ENCODE assay signal across 16 cellular contexts in the genomic region with DNA sequence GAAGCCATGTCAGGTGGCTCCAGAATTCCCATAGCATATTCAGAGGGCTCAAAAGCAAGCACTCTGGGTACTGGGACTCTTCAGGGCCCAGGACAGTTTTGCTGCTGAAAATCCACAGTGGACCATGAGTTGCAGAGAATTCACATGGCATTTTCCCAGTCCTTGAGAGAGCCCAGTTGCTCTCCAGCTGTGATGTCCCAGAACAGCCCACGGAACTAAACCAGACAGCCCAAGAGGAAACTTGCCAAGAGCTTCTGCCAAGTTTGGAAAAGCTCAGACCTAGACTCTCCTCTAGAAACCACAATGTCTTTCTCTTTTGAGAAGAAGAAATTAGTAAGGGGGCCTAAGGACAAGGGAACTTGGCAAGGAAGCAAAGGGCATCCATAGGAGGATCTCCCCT.
A peak's percentile ranks its signal among the peaks of the same experiment; 100 is the strongest.
DNase-seq lines count a peak whose midpoint lies in the region; ATAC-seq and TF ChIP-seq lines count a peak whose summit lies in the region.
"Had no signal": no experiment of that assay in that cellular context is flagged by ENCODE, and none has a peak within 500 bp of the region (broad histone marks: within the 10 kb centered on the region; RNA-seq: fewer than 3 reads in every experiment).

No MANE protein-coding gene starts in this region.

- H3K27ac Mint-ChIP-seq in activated T-helper 17 cell treated with anti-CD3 and anti-CD28 coated beads, Interleukin-2, amount 50 U/mL, for 72 hours, result no peak overlapping the region
- H3K27ac Mint-ChIP-seq: activated naive CD4-positive, alpha-beta T cell treated with anti-CD3 and anti-CD28 coated beads for 36 hours; GM23338 had no signal

- TF ChIP-seq RAD21 in SK-N-SH (IDR thresholded peaks at IDR 0.05; ENCODE audit: low read length), result no peak

- H3K36me3 ChIP-seq in SK-N-SH (replicated peaks in 1 of 2; ENCODE audit: control insufficient read depth in 1 of 2, insufficient read depth in 2 of 2, low read length in 1 of 2) (no peaks in the 10 kb centered on the region), fibroblast of lung (ENCODE audit: control insufficient read depth, insufficient read depth, low read length) (no peaks in the 10 kb centered on the region), lower lobe of right lung (no peaks in the 10 kb centered on the region), testis (ENCODE audit: low read depth, missing control alignments) (no peaks in the 10 kb centered on the region), PC-9 (ENCODE audit: low read depth) (no peaks in the 10 kb centered on the region)
- H3K36me3 ChIP-seq: right lobe of liver, tibial nerve had no signal

- no peaks in the 10 kb centered on the region; the same call in 1 of the 2 replicates for H3K9me2 ChIP-seq in SK-N-SH
- no peaks in the 10 kb centered on the region for H3K9me2 ChIP-seq in PC-9 (ENCODE audit: insufficient read depth)

- intact Hi-C loops in lower lobe of right lung (cut with DNase I), result no loop called here
- intact Hi-C loops in testis (cut with DNase I; ENCODE audit: low total_unique reads), result no loop called here
- intact Hi-C loops in PC-9 (cut with micrococcal nuclease; ENCODE audit: unreplicated experiment), result no loop called here

- H3K27me3 ChIP-seq in SK-N-SH (ENCODE audit: insufficient read depth) (no peaks in the 10 kb centered on the region), fibroblast of lung (ENCODE audit: control insufficient read depth, insufficient read depth, low read length) (no peaks in the 10 kb centered on the region), lower lobe of right lung (ENCODE audit: low read depth) (no peaks in the 10 kb centered on the region), testis (no peaks in the 10 kb centered on the region), PC-9 (ENCODE audit: insufficient read depth, low read depth) (no peaks in the 10 kb centered on the region)
- H3K27me3 ChIP-seq: right lobe of liver, tibial nerve had no signal

- WGBS in SK-N-SH (ENCODE audit: low lambda C conversion rate), result 43% methylated on average over 1 of the region's 1 CpG
- WGBS in testis, 2 donors, result 24 to 50% methylated on average over 1 of the region's 1 CpG

- peaks cover 9% of the 10 kb centered on the region for H3K27me3 Mint-ChIP-seq in activated T-helper 17 cell treated with anti-CD3 and anti-CD28 coated beads, Interleukin-2, amount 50 U/mL, for 72 hours

- TF ChIP-seq EP300 in SK-N-SH (IDR thresholded peaks at IDR 0.05; ENCODE audit: borderline replicate concordance in 1 of 2, low read depth in 1 of 2, low read length in 1 of 2), result no peak

- H3K79me2 ChIP-seq in SK-N-SH (ENCODE audit: insufficient read depth) (no peaks in the 10 kb centered on the region), fibroblast of lung (ENCODE audit: control insufficient read depth, insufficient read depth, low read length) (no peaks in the 10 kb centered on the region), PC-9 (ENCODE audit: low read depth) (no peaks in the 10 kb centered on the region)

- H3K4me1 ChIP-seq in SK-N-SH (ENCODE audit: control insufficient read depth in 1 of 2, insufficient read depth in 2 of 2, low read depth in 1 of 2, low read length in 1 of 2) (peaks cover 0 to 4% of the 10 kb centered on the region in 2 experiments; a peak in 1 of 4 replicates), fibroblast of lung (ENCODE audit: control insufficient read depth, extremely low read depth, insufficient read depth, low read length) (no peaks in the 10 kb centered on the region), lower lobe of right lung (peaks cover 19% of the 10 kb centered on the region), testis (no peaks in the 10 kb centered on the region), PC-9 (replicated peaks; ENCODE audit: insufficient read depth) (no peaks in the 10 kb centered on the region)
- H3K4me1 ChIP-seq: right lobe of liver, tibial nerve had no signal

- no TSS peak for BruUV-seq in PC-9 (replicated peaks; lab: Mats Ljungman, UMichigan)

- no peak for TF ChIP-seq POLR2A in testis (IDR thresholded peaks at IDR 0.05)

- DNase-seq in SK-N-SH (no peak), fibroblast of lung (ENCODE audit: low read depth in 2 of 2) (peak; percentile 78 to 84), lower lobe of right lung (no peak), testis (peak; percentile 62), PC-9 (no peak), hepatic stellate cell (ENCODE audit: low spot score) (no peak)
- DNase-seq: activated naive CD4-positive, alpha-beta T cell treated with anti-CD3 and anti-CD28 coated beads for 36 hours; AML-193; nephron progenitor cell; right lobe of liver; stimulated activated CD4-positive, alpha-beta T cell treated with anti-CD3 and anti-CD28 coated beads, Interleukin-4, amount 100 ng/mL, for 4 hours had no signal

- H3K9me3 ChIP-seq in SK-N-SH (no peaks in the 10 kb centered on the region), fibroblast of lung (ENCODE audit: control insufficient read depth, insufficient read depth, low read depth, low read length) (no peaks in the 10 kb centered on the region), lower lobe of right lung (no peaks in the 10 kb centered on the region), testis (no peaks in the 10 kb centered on the region), PC-9 (ENCODE audit: insufficient read depth, low read depth) (no peaks in the 10 kb centered on the region)
- H3K9me3 ChIP-seq: right lobe of liver, tibial nerve had no signal

- H3K27ac ChIP-seq in SK-N-SH (ENCODE audit: low read depth in 2 of 2, low read length in 1 of 2), result no peak overlapping the region; a peak in 1 of 4 replicates
- H3K27ac ChIP-seq in fibroblast of lung (ENCODE audit: insufficient read depth, low read length), result no peak overlapping the region
- no peak overlapping the region for H3K27ac ChIP-seq in lower lobe of right lung
- H3K27ac ChIP-seq in testis, result peak overlapping the region in 1 of 2 donors; percentile 30
- H3K27ac ChIP-seq in PC-9, result no peak overlapping the region
- H3K27ac ChIP-seq: right lobe of liver, tibial nerve had no signal

- H3F3A ChIP-seq in SK-N-SH (replicated peaks; ENCODE audit: insufficient read depth) (no peaks in the 10 kb centered on the region), PC-9 (ENCODE audit: insufficient read depth, low read depth) (no peaks in the 10 kb centered on the region)

- TF ChIP-seq CTCF in SK-N-SH (IDR thresholded peaks at IDR 0.05) (no peak), fibroblast of lung (conservative IDR thresholded peaks at IDR 0.05 in 1 of 2, IDR thresholded peaks at IDR 0.05 in 1 of 2; ENCODE audit: low read depth in 1 of 2, low read length in 2 of 2) (no peak), lower lobe of right lung (IDR thresholded peaks at IDR 0.05) (no peak), testis (IDR thresholded peaks at IDR 0.05) (no peak), PC-9 (conservative IDR thresholded peaks at IDR 0.05) (no peak)

- H3K4me3 ChIP-seq in SK-N-SH (ENCODE audit: low read depth in 2 of 2, low read length in 1 of 2) (no peak overlapping the region), fibroblast of lung (replicated peaks in 1 of 4; ENCODE audit: control extremely low read depth in 1 of 4, insufficient read depth in 1 of 4, low read depth in 3 of 4, low read length in 4 of 4) (no peak overlapping the region), lower lobe of right lung (no peak overlapping the region), testis (no peak overlapping the region), PC-9 (no peak overlapping the region)
- H3K4me3 ChIP-seq: GM23338, right lobe of liver, tibial nerve had no signal

- H3K4me2 ChIP-seq in SK-N-SH, result no peak overlapping the region
- no peak overlapping the region for H3K4me2 ChIP-seq in fibroblast of lung (ENCODE audit: extremely low read depth, insufficient read depth, low read length)
- H3K4me2 ChIP-seq in PC-9, result no peak overlapping the region
- H3K4me2 ChIP-seq: GM23338 had no signal

- H3K9ac ChIP-seq in SK-N-SH (no peak overlapping the region), fibroblast of lung (ENCODE audit: insufficient read depth, low read length) (no peak overlapping the region)

- H3K4me3 Mint-ChIP-seq in activated T-helper 17 cell treated with anti-CD3 and anti-CD28 coated beads, Interleukin-2, amount 50 U/mL, for 72 hours, result no peak overlapping the region
- H3K4me3 Mint-ChIP-seq: activated naive CD4-positive, alpha-beta T cell treated with anti-CD3 and anti-CD28 coated beads for 36 hours; central memory CD8-positive, alpha-beta T cell; GM23338; nephron progenitor cell had no signal

- no peaks in the 10 kb centered on the region for H3K9me3 Mint-ChIP-seq in activated T-helper 17 cell treated with anti-CD3 and anti-CD28 coated beads, Interleukin-2, amount 50 U/mL, for 72 hours
- H3K9me3 Mint-ChIP-seq: activated naive CD4-positive, alpha-beta T cell treated with anti-CD3 and anti-CD28 coated beads for 36 hours; central memory CD8-positive, alpha-beta T cell; GM23338; nephron progenitor cell had no signal

- no peaks in the 10 kb centered on the region for H3K36me3 Mint-ChIP-seq in activated T-helper 17 cell treated with anti-CD3 and anti-CD28 coated beads, Interleukin-2, amount 50 U/mL, for 72 hours (ENCODE audit: low read depth)

- no peak overlapping the region for H2AFZ ChIP-seq in SK-N-SH (ENCODE audit: low read depth)
- H2AFZ ChIP-seq in fibroblast of lung (ENCODE audit: low read length), result no peak overlapping the region
- H2AFZ ChIP-seq in PC-9, result no peak overlapping the region
- H2AFZ ChIP-seq: GM23338 had no signal

- H3K4me1 Mint-ChIP-seq in activated T-helper 17 cell treated with anti-CD3 and anti-CD28 coated beads, Interleukin-2, amount 50 U/mL, for 72 hours, result no peaks in the 10 kb centered on the region
- H3K4me1 Mint-ChIP-seq: central memory CD8-positive, alpha-beta T cell; GM23338; nephron progenitor cell had no signal

- CTCF ChIA-PET in SK-N-SH (lab: Yijun Ruan, JAX) (interaction anchor here (1.1 to 1.6 kb wide), 2 partner anchors 9 to 13 kb away, joined by 3 to 4 read pairs; no protein-coding TSS in a partner anchor), PC-9 (lab: Charles Lee) (no interaction called here)

- H4K20me1 ChIP-seq in SK-N-SH (ENCODE audit: insufficient read depth), result no peaks in the 10 kb centered on the region
- no peaks in the 10 kb centered on the region for H4K20me1 ChIP-seq in fibroblast of lung (ENCODE audit: control insufficient read depth, extremely low read depth, insufficient read depth, low read length)
- no peaks in the 10 kb centered on the region for H4K20me1 ChIP-seq in PC-9 (ENCODE audit: insufficient read depth)

- POLR2A ChIA-PET in SK-N-SH (lab: Yijun Ruan, JAX), result no interaction called here
- POLR2A ChIA-PET in PC-9 (lab: Charles Lee; ENCODE audit: unreplicated experiment), result no interaction called here

- ATAC-seq in lower lobe of right lung (peak; percentile 56 to 63), HG02642 (IDR thresholded peaks at IDR 0.05; ENCODE audit: poor library complexity, unreplicated experiment) (no peak)
- no peak for ATAC-seq in activated T-helper 17 cell treated with anti-CD3 and anti-CD28 coated beads, Interleukin-2, amount 50 U/mL, for 72 hours (replicated peaks)
- ATAC-seq: GM23338 had no signal

TF ChIP-seq in SK-N-SH, 30 proteins besides CTCF, POLR2A, EP300 and RAD21:
- TF ChIP-seq TCF12 (IDR thresholded peaks at IDR 0.05) (peak; percentile 38; the same call in 1 of the 2 replicates), GATA2 (CRISPR knock-in tag; IDR thresholded peaks at IDR 0.05) (no peak), NFIC (IDR thresholded peaks at IDR 0.05; ENCODE audit: borderline replicate concordance) (peak; percentile 42; the same call in 1 of the 2 replicates)

Comparison
In these comparisons a context has a peak if more than half of its experiments do, and no peak if none do; other contexts are left out.
1. DNase-seq: peak in fibroblast of lung (2 of 2) and testis (single experiment); none in SK-N-SH (single experiment), lower lobe of right lung (single experiment), PC-9 (0 of 2) and hepatic stellate cell (single experiment).
2. ATAC-seq: peak in lower lobe of right lung (2 of 2); none in activated T-helper 17 cell treated with anti-CD3 and anti-CD28 coated beads, Interleukin-2, amount 50 U/mL, for 72 hours (single experiment) and HG02642 (single experiment).